In genomic region chr1:169102567-169102966, GRCh38 we compare ENCODE assay signal across 8 cellular contexts. TPM values are rescaled to one million over a fixed set of nuclear protein-coding genes. Genes with fewer than 3 reads are reported as not detected.
A peak's percentile ranks its signal among the peaks of the same experiment; 100 is the strongest.
DNase-seq lines count a peak whose midpoint lies in the region; ATAC-seq and TF ChIP-seq lines count a peak whose summit lies in the region.
"Had no signal": no experiment of that assay in that cellular context is flagged by ENCODE, and none has a peak within 500 bp of the region (broad histone marks: within the 10 kb centered on the region; RNA-seq: fewer than 3 reads in every experiment).

No MANE protein-coding gene starts in this region.

- DNase-seq in LHCN-M2 (ENCODE audit: low read depth) (peak; percentile 63), T1000 (lab: John Stamatoyannopoulos, UW) (peak; percentile 10), left ventricle myocardium superior (no peak), stomach (no peak), NCI-H82 treated with DMSO at 0.1 percent for 48 hours (lab: John Stamatoyannopoulos, UW; ENCODE audit: unreplicated experiment) (no peak), NOMO-1 treated with dmso at 0.1 percent for 144 hours (lab: John Stamatoyannopoulos, UW; ENCODE audit: unreplicated experiment) (no peak)
- DNase-seq: effector CD8-positive, alpha-beta T cell had no signal

- ATAC-seq in left ventricle myocardium superior: peak; percentile 29
- no peak for ATAC-seq in HG03342 (IDR thresholded peaks at IDR 0.05; ENCODE audit: unreplicated experiment)

- H3K27ac ChIP-seq in stomach: peak overlapping the region; percentile 79 to 98 (median 94)

- TF ChIP-seq POLR2A in stomach (IDR thresholded peaks at IDR 0.05): no peak

- H3K36me3 ChIP-seq in stomach: no peaks in the 10 kb centered on the region

- H3K27me3 ChIP-seq in stomach: no peaks in the 10 kb centered on the region

- no peak for TF ChIP-seq CTCF in stomach (IDR thresholded peaks at IDR 0.05)

- peaks cover 31 to 54% (median 48%) of the 10 kb centered on the region in 4 donors for H3K4me1 ChIP-seq in stomach

- peak overlapping the region; percentile 7 to 27 (median 17) for H3K4me3 ChIP-seq in stomach

- H3K9me3 ChIP-seq in stomach: no peaks in the 10 kb centered on the region

- 14 to 33% (median 23%) methylated on average over 4 of the region's 4 CpGs for WGBS in stomach, 5 donors

- intact Hi-C loops in left ventricle myocardium superior (cut with micrococcal nuclease) (loop anchor here (10.0 kb wide), 1 partner anchor 498 kb away; no protein-coding TSS in a partner anchor), stomach (cut with DNase I; ENCODE audit: low total_unique reads) (no loop called here)

- no peak for TF ChIP-seq EP300 in stomach (IDR thresholded peaks at IDR 0.05)

RNA-seq across cellular contexts. Expression of gene ATP1B1, which starts 3.9 kb away (rescaled TPM):
- total RNA-seq in LHCN-M2 (2014; rRNA removed): 16.1 and 22.6 TPM in 2 replicates
- polyA plus RNA-seq in LHCN-M2 (2012): 22.2 TPM
- total RNA-seq in left ventricle myocardium superior: 298 TPM
- total RNA-seq in stomach: 100 to 1,000 TPM; 106 to 507 (median 272) TPM
- 100 to 1,000 TPM in 2 of 3 donors, 10 to 100 TPM in 1; 59.9 to 176 (median 109) TPM for polyA plus RNA-seq in stomach

Comparison
In these comparisons a context has a peak if more than half of its experiments do, and no peak if none do; other contexts are left out.
1. DNase-seq: peak in LHCN-M2 (single experiment) and T1000 (single experiment); none in left ventricle myocardium superior (single experiment), stomach (single experiment), NCI-H82 treated with DMSO at 0.1 percent for 48 hours (single experiment) and NOMO-1 treated with dmso at 0.1 percent for 144 hours (single experiment).